In the genomic region with DNA sequence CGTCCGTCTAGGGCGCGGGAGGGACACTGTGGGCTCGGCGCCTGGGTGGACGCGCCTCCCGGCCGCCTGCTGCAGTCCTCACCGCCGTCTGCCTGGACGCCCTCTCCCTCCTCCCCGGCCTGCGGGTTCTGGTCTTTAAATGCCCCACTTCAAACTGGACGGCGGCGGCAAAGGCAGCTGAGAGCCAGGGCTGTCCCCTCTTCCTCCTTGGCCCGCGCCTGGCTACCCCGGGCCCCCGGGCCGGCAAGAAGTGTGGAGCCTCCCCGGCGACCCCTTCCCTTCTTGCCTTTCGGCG, we compare ENCODE assay signal across 8 cellular contexts. TPM values are rescaled to one million over a fixed set of nuclear protein-coding genes. Genes with fewer than 3 reads are reported as not detected.
DNase-seq lines count a peak whose midpoint lies in the region; ATAC-seq and TF ChIP-seq lines count a peak whose summit lies in the region.

No MANE protein-coding gene starts in this region.

- H4K5ac ChIP-seq in IMR-90 (ENCODE audit: low read depth, low read length): peak overlapping the region; percentile 52

- H3K36me3 ChIP-seq in IMR-90 (ENCODE audit: control insufficient read depth, insufficient read depth, low read length): no peaks in the 10 kb centered on the region; the same call in 1 of the 2 replicates

- H3K4ac ChIP-seq in IMR-90 (ENCODE audit: low read depth, low read length): peak overlapping the region; percentile 86

- intact Hi-C loops in IMR-90 (cut with micrococcal nuclease): loop anchor here (1.0 to 10.0 kb wide), 9 partner anchors 136 to 1196 kb away; no protein-coding TSS in a partner anchor
- intact Hi-C loops in activated CD4-positive, alpha-beta T cell treated with anti-CD3 and anti-CD28 coated beads, Interleukin-2, amount 10 ng/mL, durations not matched to agents 24 days and 14 days (cut with micrococcal nuclease): loop anchor here (2.0 to 5.0 kb wide), 6 partner anchors 182 to 604 kb away; no protein-coding TSS in a partner anchor

- in situ Hi-C loops in IMR-90 (cut with MboI; ENCODE audit: low sequenced_read_pairs): no loop called here

- no TSS peak for BruUV-seq in IMR-90 (replicated peaks; lab: Mats Ljungman, UMichigan)

- peak overlapping the region; percentile 29; the same call in 1 of the 2 replicates for H3K56ac ChIP-seq in IMR-90 (ENCODE audit: extremely low read depth, insufficient read depth, low read length)

- H3K4me1 Mint-ChIP-seq in activated CD4-positive, alpha-beta T cell treated with anti-CD3 and anti-CD28 coated beads, Interleukin-2, amount 10 ng/mL, durations not matched to agents 24 days and 14 days: peaks cover 32% of the 10 kb centered on the region
- H3K4me1 Mint-ChIP-seq in mesothelial cell of epicardium (peaks cover 56% of the 10 kb centered on the region), type B pancreatic cell (ENCODE audit: unreplicated experiment) (peaks cover 30% of the 10 kb centered on the region)

- 0 out of 2 replicates have a peak, but pooled peaks cover 4% of the 10 kb centered on the region for H4K20me1 ChIP-seq in IMR-90 (ENCODE audit: insufficient read depth, low read length)

- H2BK20ac ChIP-seq in IMR-90 (ENCODE audit: low read depth, low read length): no peak overlapping the region

- peak overlapping the region; percentile 95 for H2AK9ac ChIP-seq in IMR-90 (replicated peaks; ENCODE audit: low read depth, low read length, poor library complexity)

- 0% methylated on average over 14 of the region's 27 CpGs; no CpG with 5 or more reads in 1 of the 2 experiments for WGBS in IMR-90 (ENCODE audit: extremely low coverage in 2 of 2, insufficient read length in 1 of 2), 2 experiments

- peak overlapping the region; percentile 83 for H3K4me2 ChIP-seq in IMR-90 (ENCODE audit: low read depth, low read length)

- no peak for TF ChIP-seq POLR2A in IMR-90 (IDR thresholded peaks at IDR 0.05; ENCODE audit: low read depth, low read length)

- DNase-seq in EL (peak; percentile 63), IMR-90 (peak; percentile 52), epithelial cell of esophagus (ENCODE audit: low read depth) (peak; percentile 45), mesothelial cell of epicardium (ENCODE audit: low spot score in 2 of 2, unreplicated experiment in 2 of 2) (peak; percentile 41 to 64), type B pancreatic cell (ENCODE audit: extremely low spot score, unreplicated experiment) (peak; percentile 76), foreskin melanocyte (no peak)
- DNase-seq in activated CD4-positive, alpha-beta T cell treated with anti-CD3 and anti-CD28 coated beads, Interleukin-2, amount 10 ng/mL, durations not matched to agents 24 days and 14 days: no peak

- H3K18ac ChIP-seq in IMR-90 (ENCODE audit: low read depth, low read length): peak overlapping the region; percentile 72; the same call in 1 of the 2 replicates

- H3K9ac ChIP-seq in IMR-90 (ENCODE audit: low read depth, low read length): peak overlapping the region; percentile 77

- H3K4me1 ChIP-seq in IMR-90 (ENCODE audit: control insufficient read depth, insufficient read depth, low read length): peaks cover 2% of the 10 kb centered on the region; the same call in 1 of the 2 replicates

- peaks cover 8 to 40% of the 10 kb centered on the region in 2 experiments for H3K79me1 ChIP-seq in IMR-90 (ENCODE audit: low read depth in 1 of 2, low read length in 2 of 2)

- peak; percentile 30; the same call in 1 of the 2 replicates for TF ChIP-seq RAD21 in IMR-90 (IDR thresholded peaks at IDR 0.05; ENCODE audit: low read length)

- peak overlapping the region; percentile 39; the same call in 1 of the 2 replicates for H2AK5ac ChIP-seq in IMR-90 (ENCODE audit: low read depth, low read length)

- no peaks in the 10 kb centered on the region for H3K9me1 ChIP-seq in IMR-90 (ENCODE audit: insufficient read depth, low read length)

- no peaks in the 10 kb centered on the region for H3K9me3 Mint-ChIP-seq in activated CD4-positive, alpha-beta T cell treated with anti-CD3 and anti-CD28 coated beads, Interleukin-2, amount 10 ng/mL, durations not matched to agents 24 days and 14 days
- H3K9me3 Mint-ChIP-seq in mesothelial cell of epicardium (no peaks in the 10 kb centered on the region), type B pancreatic cell (no peaks in the 10 kb centered on the region)

- peak overlapping the region; percentile 79; the same call in 2 of the 3 replicates for H2BK15ac ChIP-seq in IMR-90 (ENCODE audit: low read depth, low read length)

- peak overlapping the region; percentile 99 for H3K23ac ChIP-seq in IMR-90 (ENCODE audit: low read depth, low read length)

- dilution Hi-C loops in IMR-90 (cut with HindIII; ENCODE audit: low sequenced_read_pairs, unreplicated experiment): no loop called here

- peak overlapping the region; percentile 88 for H3K27ac ChIP-seq in IMR-90 (ENCODE audit: insufficient read depth, low read length)

- peak overlapping the region; percentile 93 for H3K4me3 Mint-ChIP-seq in activated CD4-positive, alpha-beta T cell treated with anti-CD3 and anti-CD28 coated beads, Interleukin-2, amount 10 ng/mL, durations not matched to agents 24 days and 14 days
- H3K4me3 Mint-ChIP-seq in mesothelial cell of epicardium (peak overlapping the region; percentile 98), type B pancreatic cell (peak overlapping the region; percentile 94)

- H3K14ac ChIP-seq in IMR-90 (replicated peaks; ENCODE audit: low read depth, low read length): peak overlapping the region; percentile 99

- no peaks in the 10 kb centered on the region for H3K27me3 Mint-ChIP-seq in activated CD4-positive, alpha-beta T cell treated with anti-CD3 and anti-CD28 coated beads, Interleukin-2, amount 10 ng/mL, durations not matched to agents 24 days and 14 days
- H3K27me3 Mint-ChIP-seq in mesothelial cell of epicardium (ENCODE audit: low read depth) (no peaks in the 10 kb centered on the region), type B pancreatic cell (no peaks in the 10 kb centered on the region)

- POLR2A ChIA-PET in IMR-90 (lab: Charles Lee; ENCODE audit: unreplicated experiment): no interaction called here

- H2BK5ac ChIP-seq in IMR-90 (ENCODE audit: low read depth, low read length, poor library complexity, severe bottlenecking): peak overlapping the region; percentile 78

- ATAC-seq in GM21526 (IDR thresholded peaks at IDR 0.05; ENCODE audit: low FRiP score, unreplicated experiment) (peak; percentile 2), IMR-90 (ENCODE audit: low read depth) (peak; percentile 33)

- H3K27ac Mint-ChIP-seq in activated CD4-positive, alpha-beta T cell treated with anti-CD3 and anti-CD28 coated beads, Interleukin-2, amount 10 ng/mL, durations not matched to agents 24 days and 14 days: peak overlapping the region; percentile 98
- H3K27ac Mint-ChIP-seq in mesothelial cell of epicardium: peak overlapping the region; percentile 100
- H3K27ac Mint-ChIP-seq in type B pancreatic cell: peak overlapping the region; percentile 99

- peak overlapping the region; percentile 76 for H2BK120ac ChIP-seq in IMR-90 (ENCODE audit: low read depth, low read length)

- peak overlapping the region; percentile 98 for H2AFZ ChIP-seq in IMR-90 (replicated peaks; ENCODE audit: low read length, poor library complexity)

- H3K9me3 ChIP-seq in IMR-90 (ENCODE audit: control insufficient read depth, insufficient read depth, low read length): no peaks in the 10 kb centered on the region

- H3K36me3 Mint-ChIP-seq in activated CD4-positive, alpha-beta T cell treated with anti-CD3 and anti-CD28 coated beads, Interleukin-2, amount 10 ng/mL, durations not matched to agents 24 days and 14 days (ENCODE audit: low read depth): peaks cover 47% of the 10 kb centered on the region
- H3K36me3 Mint-ChIP-seq in mesothelial cell of epicardium: peaks cover 6% of the 10 kb centered on the region
- peaks cover 21% of the 10 kb centered on the region for H3K36me3 Mint-ChIP-seq in type B pancreatic cell

- peak overlapping the region; percentile 51 to 79; a peak in 2 of 4 replicates for H4K8ac ChIP-seq in IMR-90 (ENCODE audit: low read depth in 2 of 2, low read length in 2 of 2)

- TF ChIP-seq CTCF in IMR-90 (conservative IDR thresholded peaks at IDR 0.05; ENCODE audit: low read depth, low read length) (no peak), epithelial cell of esophagus (IDR thresholded peaks at IDR 0.05; ENCODE audit: insufficient read depth, low read depth, low read length, missing control alignments) (no peak), mesothelial cell of epicardium (IDR thresholded peaks at IDR 0.05; ENCODE audit: unreplicated experiment) (no peak), type B pancreatic cell (conservative IDR thresholded peaks at IDR 0.05) (no peak)

- CTCF ChIA-PET in IMR-90 (lab: Yijun Ruan, JAX): no interaction called here

- H3K4me3 ChIP-seq in IMR-90 (ENCODE audit: insufficient read depth, low read depth, low read length): peak overlapping the region; percentile 78
- peak overlapping the region; percentile 79 for H3K4me3 ChIP-seq in epithelial cell of esophagus (ENCODE audit: low read length)

- H3K27me3 ChIP-seq in IMR-90 (ENCODE audit: control insufficient read depth, insufficient read depth, low read length): no peaks in the 10 kb centered on the region

- H4K91ac ChIP-seq in IMR-90 (ENCODE audit: insufficient read depth, low read depth, low read length): peak overlapping the region; percentile 78

TF ChIP-seq in IMR-90, 13 proteins besides CTCF, POLR2A, EP300 and RAD21:
- TF ChIP-seq, protein P1, sequence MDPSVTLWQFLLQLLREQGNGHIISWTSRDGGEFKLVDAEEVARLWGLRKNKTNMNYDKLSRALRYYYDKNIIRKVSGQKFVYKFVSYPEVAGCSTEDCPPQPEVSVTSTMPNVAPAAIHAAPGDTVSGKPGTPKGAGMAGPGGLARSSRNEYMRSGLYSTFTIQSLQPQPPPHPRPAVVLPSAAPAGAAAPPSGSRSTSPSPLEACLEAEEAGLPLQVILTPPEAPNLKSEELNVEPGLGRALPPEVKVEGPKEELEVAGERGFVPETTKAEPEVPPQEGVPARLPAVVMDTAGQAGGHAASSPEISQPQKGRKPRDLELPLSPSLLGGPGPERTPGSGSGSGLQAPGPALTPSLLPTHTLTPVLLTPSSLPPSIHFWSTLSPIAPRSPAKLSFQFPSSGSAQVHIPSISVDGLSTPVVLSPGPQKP (IDR thresholded peaks at IDR 0.05; ENCODE audit: borderline replicate concordance, low read depth, low read length): no peak
- 0 out of 2 replicates have a peak, but pooled peaks have one; percentile 1 for TF ChIP-seq SMC3 (IDR thresholded peaks at IDR 0.05; ENCODE audit: low read depth, low read length)

RNA-seq across cellular contexts. Expression of a gene that starts 0.4 kb away (rescaled TPM):
- total RNA-seq in IMR-90 (2012; rRNA removed) (20.1 and 28.6 TPM in 2 replicates), mesothelial cell of epicardium (101 to 116 TPM (median 108 TPM) in 3 replicates), type B pancreatic cell (ENCODE audit: low replicate concordance) (50.6 and 57.0 TPM in 2 replicates)
- 10.1 and 10.2 TPM in 2 replicates for polyA plus RNA-seq in IMR-90 (2012; rRNA removed)
- polyA plus RNA-seq in IMR-90 (2012; cell fraction: cytosol; rRNA removed): 2.7 and 5.9 TPM in 2 replicates
- polyA plus RNA-seq in IMR-90 (2012; cell fraction: nucleus; rRNA removed; ENCODE audit: low replicate concordance): 7.1 and 45.1 TPM in 2 replicates
- total RNA-seq in activated CD4-positive, alpha-beta T cell treated with anti-CD3 and anti-CD28 coated beads, Interleukin-2, amount 10 ng/mL, durations not matched to agents 24 days and 14 days: 177 and 183 TPM in 2 replicates

Comparison
In these comparisons a context has a peak if more than half of its experiments do, and no peak if none do; other contexts are left out.
1. DNase-seq: peak in EL (single experiment), IMR-90 (single experiment), epithelial cell of esophagus (single experiment), mesothelial cell of epicardium (2 of 2) and type B pancreatic cell (single experiment); none in activated CD4-positive, alpha-beta T cell treated with anti-CD3 and anti-CD28 coated beads, Interleukin-2, amount 10 ng/mL, durations not matched to agents 24 days and 14 days (single experiment) and foreskin melanocyte (single experiment).
2. Peak in every context shown above with its lines, with median percentiles within 50 percentile points of each other: H3K27ac Mint-ChIP-seq and H3K4me3 Mint-ChIP-seq.